ENCODE assay signal across 10 cellular contexts in the genomic region with DNA sequence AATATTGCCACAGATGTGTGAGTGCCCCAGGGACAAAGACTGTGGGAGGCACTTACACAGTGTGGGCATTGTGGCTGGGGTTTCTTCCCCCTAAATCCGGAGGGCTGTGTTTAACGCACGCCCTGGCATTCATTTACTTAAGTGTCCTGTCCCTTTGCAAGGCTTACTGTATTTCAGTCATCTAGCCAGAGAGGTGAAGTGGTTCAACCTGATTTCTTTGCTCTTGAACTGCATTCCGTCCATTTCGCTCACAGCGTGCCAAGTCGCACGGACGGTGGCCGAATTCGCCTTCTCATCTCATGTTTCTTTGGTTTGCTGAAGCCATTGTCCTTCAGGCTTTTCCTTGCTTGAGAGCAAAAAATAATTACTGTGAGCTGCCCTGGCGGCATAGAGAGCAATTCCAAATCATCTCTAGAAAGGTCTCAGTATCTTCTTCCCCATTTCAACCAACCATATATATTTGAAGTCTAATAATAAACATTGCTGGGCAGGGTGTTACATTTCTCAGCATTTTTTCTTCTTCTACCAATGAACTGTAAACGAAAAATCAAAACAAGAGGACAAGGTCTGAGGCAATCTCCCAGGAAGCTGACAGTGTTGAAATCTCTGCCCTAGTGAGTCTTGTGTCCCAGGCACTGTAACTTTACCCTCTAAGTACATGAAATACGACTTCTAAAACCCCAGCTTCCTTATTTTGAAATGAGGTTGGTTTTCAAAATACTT. TPM values are rescaled to one million over a fixed set of nuclear protein-coding genes. Genes with fewer than 3 reads are reported as not detected.
DNase-seq lines count a peak whose midpoint lies in the region; ATAC-seq and TF ChIP-seq lines count a peak whose summit lies in the region.
"Had no signal": no experiment of that assay in that cellular context is flagged by ENCODE, and none has a peak within 500 bp of the region (broad histone marks: within the 10 kb centered on the region; RNA-seq: fewer than 3 reads in every experiment).

No MANE protein-coding gene starts in this region.

- H3K4me1 Mint-ChIP-seq in T-helper 1 cell treated with Interleukin-12 subunit alpha and Interleukin-12 subunit beta and Interleukin-4 antibody, amounts not matched to agents 30 μg/mL and 1 μg/mL, for 36 hours (ENCODE audit: low read depth): peaks cover 16% of the 10 kb centered on the region
- peaks cover 17% of the 10 kb centered on the region for H3K4me1 Mint-ChIP-seq in activated B cell treated with CpG ODN at 0.5 μM for 24 hours

- TF ChIP-seq POLR2A in tibial nerve (IDR thresholded peaks at IDR 0.05): no peak
- no peak for TF ChIP-seq POLR2A in erythroblast (IDR thresholded peaks at IDR 0.05; ENCODE audit: low read length)

- intact Hi-C loops in activated B cell treated with CpG ODN at 0.5 μM for 24 hours (cut with micrococcal nuclease): loop anchor here (2.0 kb wide), 2 partner anchors 14 kb away; no protein-coding TSS in a partner anchor
- intact Hi-C loops in left colon (cut with DNase I, micrococcal nuclease): no loop called here
- intact Hi-C loops in OCI-LY7 (cut with micrococcal nuclease; ENCODE audit: unreplicated experiment): no loop called here

- no peaks in the 10 kb centered on the region for H3K79me2 ChIP-seq in OCI-LY7 (ENCODE audit: insufficient read depth, low read depth, low read length)

- TF ChIP-seq CTCF in activated B cell treated with CpG ODN at 0.5 μM for 24 hours (IDR thresholded peaks at IDR 0.05) (no peak), tibial nerve (IDR thresholded peaks at IDR 0.05) (no peak), OCI-LY7 (conservative IDR thresholded peaks at IDR 0.05; ENCODE audit: low read length) (no peak)

- CTCF ChIA-PET in activated B cell treated with CpG ODN at 0.5 μM for 24 hours (lab: Charles Lee): interaction anchor here (0.9 kb wide), 1 partner anchor 25 kb away, joined by 6 read pairs; no protein-coding TSS in a partner anchor
- CTCF ChIA-PET in OCI-LY7 (lab: Charles Lee; ENCODE audit: unreplicated experiment): no interaction called here

- H4K20me1 ChIP-seq in OCI-LY7 (ENCODE audit: insufficient read depth, low read length): no peaks in the 10 kb centered on the region

- no peak overlapping the region for H3K4me2 ChIP-seq in OCI-LY7 (ENCODE audit: low read length)
- H3K4me2 ChIP-seq: KMS-11 had no signal

- POLR2A ChIA-PET in activated B cell treated with CpG ODN at 0.5 μM for 24 hours (lab: Charles Lee): interaction anchor here (0.9 to 1.0 kb wide), 3 partner anchors 16 to 24 kb away, joined by 5 to 7 read pairs (median 6); a partner anchor contains a TSS
- POLR2A ChIA-PET in OCI-LY7 (lab: Charles Lee): interaction anchor here (0.6 kb wide), 1 partner anchor 492 kb away, joined by 3 read pairs; no protein-coding TSS in a partner anchor

- no peak overlapping the region for H2AFZ ChIP-seq in OCI-LY7 (ENCODE audit: low read length)

- H3K27me3 ChIP-seq in tibial nerve: peaks cover 0 to 15% of the 10 kb centered on the region in 2 donors

- peak; percentile 36 to 83 for TF ChIP-seq EP300 in tibial nerve (IDR thresholded peaks at IDR 0.05)

- H3K4me1 ChIP-seq in tibial nerve: peaks cover 0 to 14% (median 0%) of the 10 kb centered on the region in 4 donors
- H3K4me1 ChIP-seq in OCI-LY7 (ENCODE audit: insufficient read depth, low read length, poor library complexity, severe bottlenecking): no peaks in the 10 kb centered on the region

- DNase-seq in T-helper 1 cell: no peak
- DNase-seq in activated B cell treated with CpG ODN at 0.5 μM for 24 hours: no peak
- DNase-seq in left colon: peak in 1 of 2 donors; percentile 15
- peak in 1 of 2 donors; percentile 38 for DNase-seq in tibial nerve (ENCODE audit: low spot score in 2 of 2)
- DNase-seq in NCI-H1105 (lab: John Stamatoyannopoulos, UW): no peak
- DNase-seq in OCI-LY7 (ENCODE audit: low spot score): no peak
- DNase-seq in erythroblast (lab: John Stamatoyannopoulos, UW): no peak
- DNase-seq: activated CD4-positive, alpha-beta T cell treated with anti-CD3 and anti-CD28 coated beads, Interleukin-2, amount 10 ng/mL, durations not matched to agents 7 days and 5 days had no signal

- no peak overlapping the region for H3K4me3 Mint-ChIP-seq in T-helper 1 cell treated with Interleukin-12 subunit alpha and Interleukin-12 subunit beta and Interleukin-4 antibody, amounts not matched to agents 30 μg/mL and 1 μg/mL, for 36 hours
- H3K4me3 Mint-ChIP-seq in activated B cell treated with CpG ODN at 0.5 μM for 24 hours: peak overlapping the region; percentile 16
- H3K4me3 Mint-ChIP-seq: activated CD4-positive, alpha-beta T cell treated with anti-CD3 and anti-CD28 coated beads, Interleukin-2, amount 10 ng/mL, durations not matched to agents 7 days and 5 days had no signal

- BruUV-seq in OCI-LY7 (replicated peaks; lab: Mats Ljungman, UMichigan): no TSS peak

- no peaks in the 10 kb centered on the region for H3K9me3 Mint-ChIP-seq in T-helper 1 cell treated with Interleukin-12 subunit alpha and Interleukin-12 subunit beta and Interleukin-4 antibody, amounts not matched to agents 30 μg/mL and 1 μg/mL, for 36 hours
- H3K9me3 Mint-ChIP-seq in activated B cell treated with CpG ODN at 0.5 μM for 24 hours: no peaks in the 10 kb centered on the region
- H3K9me3 Mint-ChIP-seq: activated CD4-positive, alpha-beta T cell treated with anti-CD3 and anti-CD28 coated beads, Interleukin-2, amount 10 ng/mL, durations not matched to agents 7 days and 5 days had no signal

- H3K27ac Mint-ChIP-seq in T-helper 1 cell treated with Interleukin-12 subunit alpha and Interleukin-12 subunit beta and Interleukin-4 antibody, amounts not matched to agents 30 μg/mL and 1 μg/mL, for 36 hours: peak overlapping the region; percentile 19
- peak overlapping the region; percentile 70 for H3K27ac Mint-ChIP-seq in activated B cell treated with CpG ODN at 0.5 μM for 24 hours
- H3K27ac Mint-ChIP-seq: activated CD4-positive, alpha-beta T cell treated with anti-CD3 and anti-CD28 coated beads, Interleukin-2, amount 10 ng/mL, durations not matched to agents 7 days and 5 days had no signal

- WGBS in tibial nerve, 2 donors: 73 to 75% methylated on average over 14 of the region's 14 CpGs

- H3K27me3 Mint-ChIP-seq in T-helper 1 cell treated with Interleukin-12 subunit alpha and Interleukin-12 subunit beta and Interleukin-4 antibody, amounts not matched to agents 30 μg/mL and 1 μg/mL, for 36 hours (ENCODE audit: low read depth): no peaks in the 10 kb centered on the region
- H3K27me3 Mint-ChIP-seq in activated B cell treated with CpG ODN at 0.5 μM for 24 hours: peaks cover 9% of the 10 kb centered on the region
- H3K27me3 Mint-ChIP-seq: activated CD4-positive, alpha-beta T cell treated with anti-CD3 and anti-CD28 coated beads, Interleukin-2, amount 10 ng/mL, durations not matched to agents 7 days and 5 days had no signal

- ATAC-seq in activated B cell treated with CpG ODN at 0.5 μM for 24 hours (ENCODE audit: low read depth) (peak; percentile 57), left colon (peak; percentile 22)

- no peak overlapping the region for H3K4me3 ChIP-seq in tibial nerve
- H3K4me3 ChIP-seq in OCI-LY7 (ENCODE audit: low read depth, low read length, poor library complexity, severe bottlenecking): no peak overlapping the region

- H3K27ac ChIP-seq in tibial nerve: peak overlapping the region in 1 of 4 donors; percentile 45
- no peak overlapping the region for H3K27ac ChIP-seq in OCI-LY7 (ENCODE audit: low read depth, low read length, poor library complexity, severe bottlenecking)
- H3K27ac ChIP-seq: KMS-11 had no signal

- H3K9me3 ChIP-seq in tibial nerve: no peaks in the 10 kb centered on the region
- no peaks in the 10 kb centered on the region for H3K9me3 ChIP-seq in OCI-LY7 (ENCODE audit: low read length)

- peaks cover 53% of the 10 kb centered on the region for H3K36me3 Mint-ChIP-seq in T-helper 1 cell treated with Interleukin-12 subunit alpha and Interleukin-12 subunit beta and Interleukin-4 antibody, amounts not matched to agents 30 μg/mL and 1 μg/mL, for 36 hours (ENCODE audit: low read depth)
- H3K36me3 Mint-ChIP-seq in activated B cell treated with CpG ODN at 0.5 μM for 24 hours (ENCODE audit: low read depth): no peaks in the 10 kb centered on the region

- H3K36me3 ChIP-seq in tibial nerve: no peaks in the 10 kb centered on the region
- H3K36me3 ChIP-seq in OCI-LY7 (ENCODE audit: insufficient read depth, low read length): no peaks in the 10 kb centered on the region

- no peaks in the 10 kb centered on the region for H3K9me2 ChIP-seq in OCI-LY7 (ENCODE audit: insufficient read depth, low read length)

RNA-seq across cellular contexts. Expression of a gene that starts 16.9 kb away (rescaled TPM):
- total RNA-seq in activated B cell treated with CpG ODN at 0.5 μM for 24 hours (5.8 and 6.0 TPM in 2 replicates), left colon (1 to 10 TPM; 2.6 to 2.7 TPM), tibial nerve (1 to 10 TPM; 1.3 to 6.7 (median 3.6) TPM), OCI-LY7 (2022) (0.89 TPM in 2 replicates)
- total RNA-seq in OCI-LY7 (2014; rRNA removed; shearing (Covaris generic)): 0.32 TPM in 1 of 2 replicates, not detected in the other

RNA-seq across cellular contexts. Expression of a gene that starts 22.3 kb away (rescaled TPM):
- total RNA-seq in activated B cell treated with CpG ODN at 0.5 μM for 24 hours (37.7 and 43.9 TPM in 2 replicates), left colon (100 to 1,000 TPM; 142 to 178 TPM), tibial nerve (10 to 100 TPM; 36.6 to 80.0 (median 49.1) TPM), OCI-LY7 (2022) (45.8 and 49.2 TPM in 2 replicates)
- total RNA-seq in OCI-LY7 (2014; rRNA removed; shearing (Covaris generic)): 23.9 and 29.3 TPM in 2 replicates
